Comparison of ENCODE assay signal across 14 cellular contexts in genomic region chr12:124739953-124740561, GRCh38.
DNase-seq lines count a peak whose midpoint lies in the region; ATAC-seq and TF ChIP-seq lines count a peak whose summit lies in the region.
"Had no signal": no experiment of that assay in that cellular context is flagged by ENCODE, and none has a peak within 500 bp of the region (broad histone marks: within the 10 kb centered on the region; RNA-seq: fewer than 3 reads in every experiment).

No MANE protein-coding gene starts in this region.

- H3K4me1 ChIP-seq in BLaER1 = peaks cover 65% of the 10 kb centered on the region
- no peaks in the 10 kb centered on the region for H3K4me1 ChIP-seq in prostate gland (replicated peaks)

- intact Hi-C loops in prostate gland (cut with DNase I) = loop anchor here (10.0 kb wide), 1 partner anchor 225 kb away; no protein-coding TSS in a partner anchor

- no peaks in the 10 kb centered on the region for H3K36me3 ChIP-seq in BLaER1
- no peaks in the 10 kb centered on the region for H3K36me3 ChIP-seq in prostate gland

- H3K4me2 ChIP-seq in BLaER1 = peak overlapping the region; percentile 54

- H4K20me1 ChIP-seq in BLaER1 = no peaks in the 10 kb centered on the region

- no peaks in the 10 kb centered on the region for H3K27me3 ChIP-seq in BLaER1
- H3K27me3 ChIP-seq in prostate gland (replicated peaks; ENCODE audit: insufficient read depth) = no peaks in the 10 kb centered on the region
- H3K27me3 ChIP-seq: body of pancreas had no signal

- H3K9me3 ChIP-seq in BLaER1 (no peaks in the 10 kb centered on the region), prostate gland (no peaks in the 10 kb centered on the region)
- H3K9me3 ChIP-seq: body of pancreas had no signal

- no peak overlapping the region for H3K9ac ChIP-seq in BLaER1

- H3K4me3 Mint-ChIP-seq in chondrocyte (ENCODE audit: unreplicated experiment) = no peak overlapping the region
- no peak overlapping the region for H3K4me3 Mint-ChIP-seq in activated CD8-positive, alpha-beta memory T cell treated with anti-CD3 and anti-CD28 coated beads, Interleukin-2, amount 10 ng/mL, durations not matched to agents 7 days and 5 days
- H3K4me3 Mint-ChIP-seq: activated B cell treated with CpG ODN at 0.5 μM for 24 hours had no signal

- WGBS in prostate gland = 80% methylated on average over 5 of the region's 5 CpGs

- H3K4me3 ChIP-seq in BLaER1 (no peak overlapping the region), prostate gland (no peak overlapping the region)
- H3K4me3 ChIP-seq: body of pancreas had no signal

- no peak for ATAC-seq in activated CD8-positive, alpha-beta memory T cell treated with anti-CD3 and anti-CD28 coated beads, Interleukin-2, amount 10 ng/mL, durations not matched to agents 7 days and 5 days

- DNase-seq in MV-4-11 (lab: John Stamatoyannopoulos, UW) (peak; percentile 58), chondrocyte (ENCODE audit: low spot score) (no peak), prostate gland (ENCODE audit: low spot score) (no peak), hippocampal formation (lab: John Stamatoyannopoulos, UW) (no peak), NCI-H1417 treated with DMSO at 0.1 percent for 48 hours (lab: John Stamatoyannopoulos, UW) (no peak)
- no peak for DNase-seq in activated CD8-positive, alpha-beta memory T cell treated with anti-CD3 and anti-CD28 coated beads, Interleukin-2, amount 10 ng/mL, durations not matched to agents 7 days and 5 days
- no peak for DNase-seq in effector CD4-positive, alpha-beta T cell
- DNase-seq: activated B cell treated with CpG ODN at 0.5 μM for 24 hours; activated gamma-delta T cell treated with Interleukin-2 at 50 U/mL for 16 hours; effector memory CD4-positive, alpha-beta T cell; NCI-H1417; NCI-H345 had no signal

- H3K27ac Mint-ChIP-seq in chondrocyte (ENCODE audit: unreplicated experiment) = peak overlapping the region; percentile 66
- no peak overlapping the region for H3K27ac Mint-ChIP-seq in activated CD8-positive, alpha-beta memory T cell treated with anti-CD3 and anti-CD28 coated beads, Interleukin-2, amount 10 ng/mL, durations not matched to agents 7 days and 5 days
- H3K27ac Mint-ChIP-seq: activated B cell treated with CpG ODN at 0.5 μM for 24 hours had no signal

- no peaks in the 10 kb centered on the region for H3K36me3 Mint-ChIP-seq in chondrocyte (ENCODE audit: low read depth)
- no peaks in the 10 kb centered on the region for H3K36me3 Mint-ChIP-seq in activated CD8-positive, alpha-beta memory T cell treated with anti-CD3 and anti-CD28 coated beads, Interleukin-2, amount 10 ng/mL, durations not matched to agents 7 days and 5 days

- H3K9me3 Mint-ChIP-seq in chondrocyte (ENCODE audit: low read depth) = no peaks in the 10 kb centered on the region
- no peaks in the 10 kb centered on the region for H3K9me3 Mint-ChIP-seq in activated CD8-positive, alpha-beta memory T cell treated with anti-CD3 and anti-CD28 coated beads, Interleukin-2, amount 10 ng/mL, durations not matched to agents 7 days and 5 days (ENCODE audit: low read depth)

- no peak for TF ChIP-seq CTCF in chondrocyte (IDR thresholded peaks at IDR 0.05)
- no peak for TF ChIP-seq CTCF in prostate gland (IDR thresholded peaks at IDR 0.05)

- peaks cover 45% of the 10 kb centered on the region for H3K4me1 Mint-ChIP-seq in chondrocyte (ENCODE audit: low read depth)
- peaks cover 6% of the 10 kb centered on the region for H3K4me1 Mint-ChIP-seq in activated CD8-positive, alpha-beta memory T cell treated with anti-CD3 and anti-CD28 coated beads, Interleukin-2, amount 10 ng/mL, durations not matched to agents 7 days and 5 days
- H3K4me1 Mint-ChIP-seq: activated B cell treated with CpG ODN at 0.5 μM for 24 hours had no signal

- H3K27me3 Mint-ChIP-seq in chondrocyte (ENCODE audit: low read depth) = no peaks in the 10 kb centered on the region
- H3K27me3 Mint-ChIP-seq in activated CD8-positive, alpha-beta memory T cell treated with anti-CD3 and anti-CD28 coated beads, Interleukin-2, amount 10 ng/mL, durations not matched to agents 7 days and 5 days = peaks cover 40% of the 10 kb centered on the region

- no peak overlapping the region for H3K27ac ChIP-seq in BLaER1
- peak overlapping the region; percentile 61 to 67 for H3K27ac ChIP-seq in prostate gland

- TF ChIP-seq POLR2A in prostate gland (IDR thresholded peaks at IDR 0.05) = no peak

- CTCF ChIA-PET in activated CD8-positive, alpha-beta memory T cell treated with anti-CD3 and anti-CD28 coated beads, Interleukin-2, amount 10 ng/mL, durations not matched to agents 7 days and 5 days (lab: Charles Lee) = no interaction called here
